In genomic region chr1:34328281-34328680, GRCh38 we compare ENCODE assay signal across 13 cellular contexts.
DNase-seq lines count a peak whose midpoint lies in the region.
"Had no signal": no experiment of that assay in that cellular context is flagged by ENCODE, and none has a peak within 500 bp of the region (broad histone marks: within the 10 kb centered on the region; RNA-seq: fewer than 3 reads in every experiment).

No MANE protein-coding gene starts in this region.

- no peak overlapping the region for H3K4me3 Mint-ChIP-seq in activated CD4-positive, alpha-beta memory T cell treated with anti-CD3 and anti-CD28 coated beads for 36 hours
- H3K4me3 Mint-ChIP-seq: B cell; CD4-positive, alpha-beta T cell; HFFc6 had no signal

- intact Hi-C loops in activated CD4-positive, alpha-beta memory T cell treated with anti-CD3 and anti-CD28 coated beads for 36 hours (cut with micrococcal nuclease), result no loop called here

- CTCF ChIA-PET in activated CD4-positive, alpha-beta memory T cell treated with anti-CD3 and anti-CD28 coated beads for 36 hours (lab: Charles Lee), result no interaction called here

- H3K27me3 Mint-ChIP-seq in activated CD4-positive, alpha-beta memory T cell treated with anti-CD3 and anti-CD28 coated beads for 36 hours, result peaks cover 5% of the 10 kb centered on the region

- no peaks in the 10 kb centered on the region for H3K9me3 Mint-ChIP-seq in activated CD4-positive, alpha-beta memory T cell treated with anti-CD3 and anti-CD28 coated beads for 36 hours
- H3K9me3 Mint-ChIP-seq: CD4-positive, alpha-beta T cell had no signal

- POLR2A ChIA-PET in activated CD4-positive, alpha-beta memory T cell treated with anti-CD3 and anti-CD28 coated beads for 36 hours (lab: Charles Lee), result no interaction called here

- H3K36me3 Mint-ChIP-seq in activated CD4-positive, alpha-beta memory T cell treated with anti-CD3 and anti-CD28 coated beads for 36 hours, result no peaks in the 10 kb centered on the region

- H3K4me1 Mint-ChIP-seq in activated CD4-positive, alpha-beta memory T cell treated with anti-CD3 and anti-CD28 coated beads for 36 hours (ENCODE audit: low read depth), result no peaks in the 10 kb centered on the region
- H3K4me1 Mint-ChIP-seq: B cell had no signal

- DNase-seq in NCI-H748 (lab: John Stamatoyannopoulos, UW; ENCODE audit: unreplicated experiment) (peak; percentile 2), NCI-H748 treated with DMSO at 0.1 percent for 48 hours (lab: John Stamatoyannopoulos, UW) (no peak), NCI-H345 treated with DMSO at 0.1 percent for 48 hours (lab: John Stamatoyannopoulos, UW; ENCODE audit: unreplicated experiment) (peak; percentile 10), left kidney (ENCODE audit: low read depth, low spot score) (peak; percentile 67), UCSD-AML1 (lab: John Stamatoyannopoulos, UW; ENCODE audit: unreplicated experiment) (no peak), DMS114 treated with DMSO at 0.1 percent for 48 hours (lab: John Stamatoyannopoulos, UW; ENCODE audit: unreplicated experiment) (no peak)
- DNase-seq in activated CD4-positive, alpha-beta memory T cell treated with anti-CD3 and anti-CD28 coated beads for 36 hours, result no peak
- DNase-seq: C1 segment of cervical spinal cord; CD4-positive, alpha-beta T cell; DMS153; HCEC 1CT; HFFc6 had no signal

- no peak overlapping the region for H3K27ac Mint-ChIP-seq in activated CD4-positive, alpha-beta memory T cell treated with anti-CD3 and anti-CD28 coated beads for 36 hours
- H3K27ac Mint-ChIP-seq: B cell; CD4-positive, alpha-beta T cell; HFFc6 had no signal

Comparison
In these comparisons a context has a peak if more than half of its experiments do, and no peak if none do; other contexts are left out.
1. DNase-seq: peak in NCI-H748 (single experiment), NCI-H345 treated with DMSO at 0.1 percent for 48 hours (single experiment) and left kidney (single experiment); none in NCI-H748 treated with DMSO at 0.1 percent for 48 hours (single experiment), UCSD-AML1 (single experiment), DMS114 treated with DMSO at 0.1 percent for 48 hours (single experiment) and activated CD4-positive, alpha-beta memory T cell treated with anti-CD3 and anti-CD28 coated beads for 36 hours (single experiment).